ENCODE assay signal across 1 cellular context in the genomic region with DNA sequence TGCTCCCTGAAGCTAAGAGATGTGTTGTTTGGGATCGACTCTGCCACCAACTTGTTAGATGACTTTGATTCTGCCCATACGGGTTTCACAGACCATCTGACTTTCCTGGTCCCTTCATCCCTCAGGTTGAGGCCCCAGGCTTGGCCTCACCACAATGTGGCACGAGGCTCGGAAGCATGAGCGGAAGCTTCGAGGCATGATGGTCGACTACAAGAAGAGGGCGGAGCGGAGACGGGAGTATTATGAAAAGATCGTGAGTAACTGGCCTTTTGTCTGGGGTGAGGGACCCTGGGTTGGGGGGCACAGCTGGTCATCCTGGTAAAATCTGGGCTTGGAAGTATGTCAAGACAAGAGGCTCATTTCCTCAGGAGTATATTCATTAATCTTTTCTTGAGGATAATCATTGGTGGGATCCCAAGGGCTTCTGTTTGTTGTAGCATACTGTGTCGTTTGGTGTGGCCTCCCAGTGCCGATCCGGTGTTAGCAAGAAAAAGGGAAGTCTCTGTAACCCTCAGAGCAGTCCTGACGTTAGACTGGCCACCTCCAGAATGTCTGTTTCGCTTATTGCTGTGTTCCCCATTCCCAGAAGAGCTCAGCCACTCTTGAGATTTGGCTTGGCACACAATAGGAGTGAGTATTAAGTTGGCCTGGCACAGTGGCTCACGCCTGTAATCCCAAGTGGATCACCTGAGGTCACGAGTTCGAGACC.
TF ChIP-seq lines count a peak whose summit lies in the region.

No MANE protein-coding gene starts in this region.

TF ChIP-seq in H1, 55 proteins besides CTCF, POLR2A, EP300 and RAD21:
- TF ChIP-seq BCL11A (IDR thresholded peaks at IDR 0.05; ENCODE audit: low read depth in 2 of 2, low read length in 2 of 2) (no peak), SAP30 (IDR thresholded peaks at IDR 0.05; ENCODE audit: insufficient read depth, insufficient replicate concordance, low read length) (no peak), JUN (IDR thresholded peaks at IDR 0.05; ENCODE audit: low read depth, low read length) (no peak), EGR1 (IDR thresholded peaks at IDR 0.05; ENCODE audit: borderline replicate concordance, low read depth, low read length) (no peak), SIRT6 (IDR thresholded peaks at IDR 0.05; ENCODE audit: low read length) (no peak), ASH2L (IDR thresholded peaks at IDR 0.05; ENCODE audit: low read length) (no peak), CHD1 (IDR thresholded peaks at IDR 0.05; ENCODE audit: low read depth, low read length) (no peak), BACH1 (IDR thresholded peaks at IDR 0.05; ENCODE audit: low read length) (no peak), YY1 (IDR thresholded peaks at IDR 0.05; ENCODE audit: low read depth, low read length) (no peak), ZNF274 (IDR thresholded peaks at IDR 0.05; ENCODE audit: borderline replicate concordance, extremely low read depth, low read length) (no peak), SUZ12 (IDR thresholded peaks at IDR 0.05; ENCODE audit: low read length) (no peak), TAF1 (IDR thresholded peaks at IDR 0.05; ENCODE audit: low read depth, low read length) (no peak), POLR2AphosphoS5 (IDR thresholded peaks at IDR 0.05; ENCODE audit: low read depth, low read length) (no peak), EZH2 (IDR thresholded peaks at IDR 0.05; ENCODE audit: low read depth, low read length, severe bottlenecking) (no peak), TCF12 (IDR thresholded peaks at IDR 0.05; ENCODE audit: low read depth, low read length) (no peak)
